ENCODE assay signal across 21 cellular contexts in the genomic region with DNA sequence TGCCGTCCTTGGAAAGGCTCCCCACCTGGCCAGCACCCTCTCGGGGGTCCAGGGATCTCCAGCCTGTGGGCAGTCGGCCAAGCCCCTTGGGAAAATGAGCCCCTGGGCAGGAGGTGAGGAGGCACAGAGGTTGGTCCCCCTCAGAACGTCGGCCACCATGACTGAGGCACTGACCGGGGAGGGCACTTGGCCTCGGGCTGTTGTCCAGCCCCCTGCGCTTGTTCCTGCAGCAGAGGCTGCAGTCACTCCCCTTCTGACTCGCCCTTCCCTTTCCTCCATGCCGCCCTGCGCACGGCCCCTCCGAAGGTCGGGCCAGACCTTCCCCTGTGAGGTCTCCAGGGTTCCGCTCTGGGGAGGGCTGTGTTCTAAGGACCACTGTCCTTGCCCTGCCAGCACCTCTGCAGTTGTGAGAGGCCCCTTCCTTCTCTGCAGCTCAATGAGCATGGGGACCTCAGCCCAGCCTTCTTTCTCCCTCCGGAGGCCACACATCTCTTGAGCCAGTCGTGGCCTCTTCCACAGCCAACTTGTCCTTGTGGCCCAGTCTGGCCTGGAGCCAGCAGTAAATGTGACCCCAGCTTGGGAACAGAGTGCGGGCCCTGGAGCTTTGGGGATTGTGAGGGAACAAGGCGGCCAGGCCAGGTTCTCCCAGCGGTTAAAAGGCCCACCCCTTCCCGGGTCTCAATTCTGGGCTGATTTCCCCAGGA.
DNase-seq lines count a peak whose midpoint lies in the region; ATAC-seq, FAIRE-seq and TF ChIP-seq lines count a peak whose summit lies in the region.
"Had no signal": no experiment of that assay in that cellular context is flagged by ENCODE, and none has a peak within 500 bp of the region (broad histone marks: within the 10 kb centered on the region; RNA-seq: fewer than 3 reads in every experiment).

No MANE protein-coding gene starts in this region.

- TF ChIP-seq CTCF in heart left ventricle (IDR thresholded peaks at IDR 0.05) (no peak), left ventricle myocardium inferior (IDR thresholded peaks at IDR 0.05; ENCODE audit: borderline replicate concordance) (no peak), pancreas (IDR thresholded peaks at IDR 0.05) (no peak), lower lobe of right lung (IDR thresholded peaks at IDR 0.05) (no peak), MM.1S (IDR thresholded peaks at IDR 0.05; ENCODE audit: low read length) (no peak)

- no peaks in the 10 kb centered on the region for H4K20me1 ChIP-seq in MM.1S (ENCODE audit: insufficient read depth, low read length)

- H3K27me3 ChIP-seq in heart left ventricle (peaks cover 0 to 5% (median 0%) of the 10 kb centered on the region in 9 donors), left ventricle myocardium inferior (ENCODE audit: low read depth) (no peaks in the 10 kb centered on the region), right cardiac atrium (ENCODE audit: control insufficient read depth, insufficient read depth) (no peaks in the 10 kb centered on the region), pancreas (no peaks in the 10 kb centered on the region), lower lobe of right lung (ENCODE audit: low read depth) (peaks cover 10% of the 10 kb centered on the region), MM.1S (replicated peaks; ENCODE audit: insufficient read depth, low read length) (no peaks in the 10 kb centered on the region; the same call in 1 of the 2 replicates)
- H3K27me3 ChIP-seq: transverse colon had no signal

- no peaks in the 10 kb centered on the region for H3K36me3 ChIP-seq in heart left ventricle
- no peaks in the 10 kb centered on the region for H3K36me3 ChIP-seq in left ventricle myocardium inferior
- H3K36me3 ChIP-seq in pancreas = no peaks in the 10 kb centered on the region
- no peaks in the 10 kb centered on the region for H3K36me3 ChIP-seq in lower lobe of right lung
- H3K36me3 ChIP-seq in MM.1S (replicated peaks; ENCODE audit: insufficient read depth, low read length) = no peaks in the 10 kb centered on the region
- H3K36me3 ChIP-seq: transverse colon had no signal

- TF ChIP-seq POLR2A in heart left ventricle (IDR thresholded peaks at IDR 0.05) = no peak

- no peak for FAIRE-seq in pancreas (lab: Jason Lieb, UNC)

- H3K79me2 ChIP-seq in MM.1S (ENCODE audit: low read length) = no peaks in the 10 kb centered on the region

- H3K9ac ChIP-seq in MM.1S (ENCODE audit: low read length) = no peak overlapping the region

- H3K9me2 ChIP-seq in MM.1S (replicated peaks; ENCODE audit: insufficient read depth, low read length) = no peaks in the 10 kb centered on the region

- no peak overlapping the region for H2AFZ ChIP-seq in MM.1S (ENCODE audit: low read length)

- peak in 2 of 4 donors; percentile 17 to 19 for ATAC-seq in heart left ventricle
- ATAC-seq in right cardiac atrium = peak in 1 of 2 donors; percentile 7
- ATAC-seq in pancreas = no peak
- ATAC-seq in GM19467 (IDR thresholded peaks at IDR 0.05; ENCODE audit: unreplicated experiment) = no peak
- no peak for ATAC-seq in lower lobe of right lung
- no peak for ATAC-seq in HG02623 (IDR thresholded peaks at IDR 0.05; ENCODE audit: unreplicated experiment)
- ATAC-seq: Panc1 had no signal

- intact Hi-C loops in heart left ventricle (cut with DNase I) = no loop called here
- intact Hi-C loops in left ventricle myocardium inferior (cut with micrococcal nuclease) = no loop called here
- intact Hi-C loops in right cardiac atrium (cut with DNase I) = no loop called here
- intact Hi-C loops in pancreas (cut with DNase I) = no loop called here
- intact Hi-C loops in lower lobe of right lung (cut with DNase I) = no loop called here

- WGBS in heart left ventricle, 4 donors = 70 to 74% (median 73%) methylated on average over 7 to 21 of the region's 21 CpGs
- 75% methylated on average over 21 of the region's 21 CpGs for WGBS in right cardiac atrium
- 76 to 80% methylated on average over 19 to 21 of the region's 21 CpGs for WGBS in pancreas, 2 donors

- peak in 3 of 5 donors; percentile 4 to 59 (median 17) for DNase-seq in heart left ventricle
- DNase-seq in left ventricle myocardium inferior = no peak
- DNase-seq in right cardiac atrium = peak in 2 of 3 donors; percentile 35 to 48
- peak in 4 of 6 donors; percentile 4 to 47 (median 26) for DNase-seq in pancreas
- no peak for DNase-seq in lower lobe of right lung
- no peak for DNase-seq in MM.1S
- DNase-seq: activated CD4-positive, alpha-beta T cell treated with anti-CD3 and anti-CD28 coated beads, Interleukin-2, amount 50 U/mL, for 4 hours; caudate nucleus; CD4-positive, alpha-beta memory T cell; DMS79; effector CD8-positive, alpha-beta T cell; HCEC 1CT; Karpas-422; midbrain; NCI-H774; occipital lobe; transverse colon had no signal

- no peaks in the 10 kb centered on the region for H3K9me3 ChIP-seq in heart left ventricle
- no peaks in the 10 kb centered on the region for H3K9me3 ChIP-seq in left ventricle myocardium inferior (replicated peaks)
- no peaks in the 10 kb centered on the region for H3K9me3 ChIP-seq in right cardiac atrium (ENCODE audit: control insufficient read depth, low read length)
- H3K9me3 ChIP-seq in pancreas = no peaks in the 10 kb centered on the region
- H3K9me3 ChIP-seq in lower lobe of right lung = no peaks in the 10 kb centered on the region
- no peaks in the 10 kb centered on the region for H3K9me3 ChIP-seq in MM.1S (replicated peaks; ENCODE audit: insufficient read depth, low read length)
- H3K9me3 ChIP-seq: transverse colon had no signal

- peaks cover 0 to 26% (median 13%) of the 10 kb centered on the region in 12 donors for H3K4me1 ChIP-seq in heart left ventricle
- peaks cover 28% of the 10 kb centered on the region for H3K4me1 ChIP-seq in left ventricle myocardium inferior
- H3K4me1 ChIP-seq in right cardiac atrium (ENCODE audit: control insufficient read depth, insufficient read depth, low read length) = peaks cover 6% of the 10 kb centered on the region
- H3K4me1 ChIP-seq in pancreas = no peaks in the 10 kb centered on the region
- H3K4me1 ChIP-seq in lower lobe of right lung = no peaks in the 10 kb centered on the region
- no peaks in the 10 kb centered on the region for H3K4me1 ChIP-seq in MM.1S (ENCODE audit: low read length)

- H3K4me3 ChIP-seq in heart left ventricle (no peak overlapping the region), left ventricle myocardium inferior (no peak overlapping the region), right cardiac atrium (ENCODE audit: low read length) (no peak overlapping the region), pancreas (no peak overlapping the region), lower lobe of right lung (no peak overlapping the region), MM.1S (ENCODE audit: low read length) (no peak overlapping the region)
- H3K4me3 ChIP-seq: skin epidermis, transverse colon had no signal

- H3K27ac ChIP-seq in heart left ventricle = no peak overlapping the region
- H3K27ac ChIP-seq in left ventricle myocardium inferior (replicated peaks) = no peak overlapping the region
- no peak overlapping the region for H3K27ac ChIP-seq in right cardiac atrium (ENCODE audit: low read length)
- H3K27ac ChIP-seq in pancreas = no peak overlapping the region
- H3K27ac ChIP-seq in lower lobe of right lung = no peak overlapping the region
- H3K27ac ChIP-seq in MM.1S (ENCODE audit: low read length) = no peak overlapping the region
- H3K27ac ChIP-seq: skin epidermis had no signal

- no peak overlapping the region for H3K4me2 ChIP-seq in MM.1S (ENCODE audit: low read depth, low read length)

- H3F3A ChIP-seq in MM.1S (ENCODE audit: insufficient read depth, low read length) = no peaks in the 10 kb centered on the region

Comparison
In these comparisons a context has a peak if more than half of its experiments do, and no peak if none do; other contexts are left out.
1. DNase-seq: peak in heart left ventricle (3 of 5), right cardiac atrium (2 of 3) and pancreas (4 of 6); none in left ventricle myocardium inferior (single experiment), lower lobe of right lung (single experiment) and MM.1S (single experiment).